Comparison of ENCODE assay signal across 8 cellular contexts in the genomic region with DNA sequence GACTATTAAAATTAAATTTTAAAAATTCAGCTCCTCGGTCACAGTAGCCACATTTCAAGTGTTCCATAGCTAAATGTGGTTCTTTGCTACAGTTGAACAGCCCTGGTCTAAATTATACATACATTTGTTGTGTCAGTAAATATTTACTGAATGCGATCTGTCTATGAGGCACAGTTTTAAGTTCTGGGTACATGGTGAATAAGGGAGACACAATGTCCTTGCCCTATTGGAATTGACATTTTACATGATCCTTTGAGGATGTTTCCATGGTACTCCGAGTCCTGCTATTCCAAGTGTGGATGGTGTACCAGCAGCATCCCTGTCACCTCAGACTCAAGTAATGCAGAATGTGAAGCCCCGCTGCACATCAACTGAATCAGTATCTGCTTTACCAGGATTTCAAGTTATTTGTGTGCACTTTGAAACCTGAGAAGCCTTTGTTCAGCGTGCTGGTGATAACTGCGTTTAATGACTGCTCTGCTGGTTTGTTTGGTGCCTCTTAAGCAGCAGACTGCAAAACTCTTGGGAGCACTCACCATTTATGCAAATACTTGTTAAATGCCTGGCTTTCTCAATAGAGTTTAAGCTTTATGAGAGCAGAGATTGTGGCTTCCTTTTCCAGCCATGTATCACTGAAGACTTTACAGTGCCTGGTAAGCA. TPM values are rescaled to one million over a fixed set of nuclear protein-coding genes. Genes with fewer than 3 reads are reported as not detected.
A peak's percentile ranks its signal among the peaks of the same experiment; 100 is the strongest.
DNase-seq lines count a peak whose midpoint lies in the region; TF ChIP-seq lines count a peak whose summit lies in the region.

No MANE protein-coding gene starts in this region.

- intact Hi-C loops in activated CD4-positive, alpha-beta T cell treated with anti-CD3 and anti-CD28 coated beads, Interleukin-2, amount 10 ng/mL, durations not matched to agents 24 days and 14 days (cut with micrococcal nuclease): loop anchor here (1.0 to 10.0 kb wide), 6 partner anchors 33 to 608 kb away; a partner anchor contains a TSS
- intact Hi-C loops in lower leg skin (cut with DNase I; ENCODE audit: low total_unique reads): loop anchor here (5.0 kb wide), 1 partner anchor 171 kb away; no protein-coding TSS in a partner anchor

- peaks cover 18% of the 10 kb centered on the region for H3K4me1 Mint-ChIP-seq in activated CD4-positive, alpha-beta T cell treated with anti-CD3 and anti-CD28 coated beads, Interleukin-2, amount 10 ng/mL, durations not matched to agents 24 days and 14 days

- peak overlapping the region; percentile 74 for H3K4me3 Mint-ChIP-seq in activated CD4-positive, alpha-beta T cell treated with anti-CD3 and anti-CD28 coated beads, Interleukin-2, amount 10 ng/mL, durations not matched to agents 24 days and 14 days

- no peak for DNase-seq in activated CD4-positive, alpha-beta T cell treated with anti-CD3 and anti-CD28 coated beads, Interleukin-2, amount 10 ng/mL, durations not matched to agents 24 days and 14 days
- DNase-seq in activated CD4-positive, alpha-beta T cell treated with anti-CD3 and anti-CD28 coated beads for 1 hour: no peak
- DNase-seq in NCI-H748 treated with DMSO at 0.1 percent for 48 hours (lab: John Stamatoyannopoulos, UW) (peak; percentile 90), epithelial cell of esophagus (ENCODE audit: low read depth) (peak; percentile 28), renal cortical epithelial cell (ENCODE audit: low read depth) (peak; percentile 71), activated gamma-delta T cell treated with Interleukin-2 at 50 U/mL for 16 hours (no peak), lower leg skin (ENCODE audit: low spot score in 2 of 2) (no peak), LoVo (ENCODE audit: low spot score) (no peak)

- no peak for TF ChIP-seq POLR2A in lower leg skin (IDR thresholded peaks at IDR 0.05)

- peaks cover 10% of the 10 kb centered on the region for H3K9me3 Mint-ChIP-seq in activated CD4-positive, alpha-beta T cell treated with anti-CD3 and anti-CD28 coated beads, Interleukin-2, amount 10 ng/mL, durations not matched to agents 24 days and 14 days

- H3K4me3 ChIP-seq in epithelial cell of esophagus (ENCODE audit: low read length): peak overlapping the region; percentile 71
- H3K4me3 ChIP-seq in lower leg skin (ENCODE audit: low read depth, poor library complexity, severe bottlenecking): no peak overlapping the region

- peaks cover 12% of the 10 kb centered on the region for H3K36me3 Mint-ChIP-seq in activated CD4-positive, alpha-beta T cell treated with anti-CD3 and anti-CD28 coated beads, Interleukin-2, amount 10 ng/mL, durations not matched to agents 24 days and 14 days (ENCODE audit: low read depth)

- H3K27ac Mint-ChIP-seq in activated CD4-positive, alpha-beta T cell treated with anti-CD3 and anti-CD28 coated beads, Interleukin-2, amount 10 ng/mL, durations not matched to agents 24 days and 14 days: no peak overlapping the region

- WGBS in lower leg skin, 2 donors: 53 to 54% methylated on average over 6 of the region's 6 CpGs

- H3K27me3 Mint-ChIP-seq in activated CD4-positive, alpha-beta T cell treated with anti-CD3 and anti-CD28 coated beads, Interleukin-2, amount 10 ng/mL, durations not matched to agents 24 days and 14 days: peaks cover 12% of the 10 kb centered on the region

- TF ChIP-seq CTCF in epithelial cell of esophagus (IDR thresholded peaks at IDR 0.05; ENCODE audit: insufficient read depth, low read depth, low read length, missing control alignments) (no peak), lower leg skin (IDR thresholded peaks at IDR 0.05) (no peak)

RNA-seq across cellular contexts. Expression of a gene that starts 1.5 kb away (rescaled TPM):
- total RNA-seq in activated CD4-positive, alpha-beta T cell treated with anti-CD3 and anti-CD28 coated beads, Interleukin-2, amount 10 ng/mL, durations not matched to agents 24 days and 14 days: 47.0 and 50.8 TPM in 2 replicates
- 123 and 149 TPM in 2 replicates for total RNA-seq in renal cortical epithelial cell
- total RNA-seq in lower leg skin: 100 to 1,000 TPM in 2 of 4 donors, 10 to 100 TPM in 2; 64.4 to 106 (median 93.4) TPM

Comparison
In these comparisons a context has a peak if more than half of its experiments do, and no peak if none do; other contexts are left out.
1. DNase-seq: peak in NCI-H748 treated with DMSO at 0.1 percent for 48 hours (single experiment), epithelial cell of esophagus (single experiment) and renal cortical epithelial cell (single experiment); none in activated CD4-positive, alpha-beta T cell treated with anti-CD3 and anti-CD28 coated beads, Interleukin-2, amount 10 ng/mL, durations not matched to agents 24 days and 14 days (single experiment), activated CD4-positive, alpha-beta T cell treated with anti-CD3 and anti-CD28 coated beads for 1 hour (single experiment), activated gamma-delta T cell treated with Interleukin-2 at 50 U/mL for 16 hours (single experiment), lower leg skin (0 of 2) and LoVo (single experiment).